In genomic region chr21:43352568-43353281, GRCh38 we compare ENCODE assay signal across 8 cellular contexts.
A peak's percentile ranks its signal among the peaks of the same experiment; 100 is the strongest.
DNase-seq lines count a peak whose midpoint lies in the region; ATAC-seq and TF ChIP-seq lines count a peak whose summit lies in the region.

No MANE protein-coding gene starts in this region.

- DNase-seq in AG10803 (ENCODE audit: low read depth) (peak; percentile 24), head of caudate nucleus (no peak), COR-L47 (lab: John Stamatoyannopoulos, UW) (no peak)
- no peak for DNase-seq in NK-92 treated with Interleukin-12 subunit alpha and Interleukin-12 subunit beta, amount 100 ng/mL, for 24 hours (lab: John Stamatoyannopoulos, UW)

- no peak for TF ChIP-seq CTCF in AG10803 (conservative IDR thresholded peaks at IDR 0.05; ENCODE audit: low read length)

- no peak overlapping the region for H3K4me3 ChIP-seq in AG10803 (ENCODE audit: low read length)

- H3K9me3 Mint-ChIP-seq in activated T-helper 17 cell treated with anti-CD3 and anti-CD28 coated beads, Interleukin-2, amount 50 U/mL, for 72 hours = no peaks in the 10 kb centered on the region

- peak overlapping the region; percentile 27 for H3K4me3 Mint-ChIP-seq in activated T-helper 17 cell treated with anti-CD3 and anti-CD28 coated beads, Interleukin-2, amount 50 U/mL, for 72 hours

- intact Hi-C loops in head of caudate nucleus (cut with DNase I) = no loop called here

- H3K27me3 Mint-ChIP-seq in activated T-helper 17 cell treated with anti-CD3 and anti-CD28 coated beads, Interleukin-2, amount 50 U/mL, for 72 hours = no peaks in the 10 kb centered on the region

- H3K4me1 Mint-ChIP-seq in activated T-helper 17 cell treated with anti-CD3 and anti-CD28 coated beads, Interleukin-2, amount 50 U/mL, for 72 hours = no peaks in the 10 kb centered on the region

- H3K27ac Mint-ChIP-seq in activated T-helper 17 cell treated with anti-CD3 and anti-CD28 coated beads, Interleukin-2, amount 50 U/mL, for 72 hours = peak overlapping the region; percentile 75

- ATAC-seq in GM19035 (IDR thresholded peaks at IDR 0.05; ENCODE audit: unreplicated experiment) = peak; percentile 80
- peak; percentile 68 for ATAC-seq in HG03103 (IDR thresholded peaks at IDR 0.05; ENCODE audit: low read depth, unreplicated experiment)
- ATAC-seq in activated T-helper 17 cell treated with anti-CD3 and anti-CD28 coated beads, Interleukin-2, amount 50 U/mL, for 72 hours (replicated peaks) = peak; percentile 82
- ATAC-seq in GM18519 (IDR thresholded peaks at IDR 0.05; ENCODE audit: low FRiP score, unreplicated experiment) = no peak

- no peaks in the 10 kb centered on the region for H3K36me3 Mint-ChIP-seq in activated T-helper 17 cell treated with anti-CD3 and anti-CD28 coated beads, Interleukin-2, amount 50 U/mL, for 72 hours (ENCODE audit: low read depth)
